ENCODE assay signal across 1 cellular context in genomic region chr1:90502696-90503095, GRCh38.
TF ChIP-seq lines count a peak whose summit lies in the region.

No MANE protein-coding gene starts in this region.

TF ChIP-seq in GM23338, 12 proteins besides CTCF, POLR2A, EP300 and RAD21 (continued from another document):
- no peak for TF ChIP-seq ETS1 (IDR thresholded peaks at IDR 0.05)
- no peak for TF ChIP-seq POLR2AphosphoS5 (IDR thresholded peaks at IDR 0.05; ENCODE audit: low read depth)
